Comparison of ENCODE assay signal across 17 cellular contexts in the genomic region with DNA sequence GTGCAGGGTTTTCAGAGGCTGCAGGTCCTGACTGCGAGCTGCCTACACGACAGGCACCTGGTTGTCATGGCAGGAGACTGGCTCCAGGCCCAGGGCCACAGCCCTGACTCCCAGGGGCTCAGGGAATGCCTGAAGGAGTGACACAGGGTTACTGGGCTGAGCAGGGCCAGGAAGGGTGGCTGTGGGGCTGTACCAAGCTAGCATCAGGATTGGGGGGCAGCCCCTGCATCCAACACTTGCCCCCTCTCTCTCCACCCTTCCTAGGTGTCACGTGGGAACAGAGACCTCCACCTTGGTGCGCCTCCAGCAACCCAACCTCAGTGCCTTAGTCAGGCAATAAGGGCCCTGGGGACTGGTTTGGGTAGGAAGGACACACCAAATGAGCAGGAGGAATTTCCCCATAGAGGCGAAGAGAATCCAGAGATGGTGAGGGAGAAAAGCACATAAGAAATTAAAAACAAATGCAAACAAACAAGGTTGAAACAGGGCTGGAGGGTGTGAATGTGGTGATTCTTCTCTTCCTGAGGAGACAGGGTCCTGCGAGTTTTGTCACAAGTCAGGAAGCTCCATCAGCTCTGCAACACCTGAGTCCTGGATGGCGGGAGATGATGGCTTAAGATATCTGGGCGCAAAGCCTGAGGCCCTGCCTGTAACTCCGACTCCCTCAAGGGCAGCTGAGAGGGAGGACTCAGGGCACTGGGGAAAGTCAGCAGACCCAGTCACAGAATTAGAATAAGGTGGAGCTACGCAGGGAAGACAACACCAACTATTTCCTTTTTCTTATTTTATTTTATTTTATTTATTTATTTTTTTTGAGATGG. TPM values are rescaled to one million over a fixed set of nuclear protein-coding genes. Genes with fewer than 3 reads are reported as not detected.
A peak's percentile ranks its signal among the peaks of the same experiment; 100 is the strongest.
DNase-seq lines count a peak whose midpoint lies in the region; ATAC-seq and TF ChIP-seq lines count a peak whose summit lies in the region.
"Had no signal": no experiment of that assay in that cellular context is flagged by ENCODE, and none has a peak within 500 bp of the region (broad histone marks: within the 10 kb centered on the region; RNA-seq: fewer than 3 reads in every experiment).

No MANE protein-coding gene starts in this region.

- H3K27me3 Mint-ChIP-seq in HFFc6 (ENCODE audit: insufficient read depth), result peaks cover 43% of the 10 kb centered on the region

- DNase-seq in activated CD4-positive, CD25-positive, alpha-beta regulatory T cell treated with anti-CD3 and anti-CD28 coated beads, Interleukin-2, amount 50 U/mL, for 72 hours, result peak; percentile 30
- peak; percentile 0 for DNase-seq in HFFc6
- DNase-seq in esophagus muscularis mucosa (ENCODE audit: extremely low spot score), result peak; percentile 93
- peak; percentile 65 for DNase-seq in sigmoid colon
- no peak for DNase-seq in smooth muscle cell (lab: John Stamatoyannopoulos, UW; ENCODE audit: unreplicated experiment)
- DNase-seq: activated CD8-positive, alpha-beta T cell treated with anti-CD3 and anti-CD28 coated beads, Interleukin-2, amount 10 ng/mL, durations not matched to agents 7 days and 5 days; activated naive CD8-positive, alpha-beta T cell treated with anti-CD3 and anti-CD28 coated beads, Interleukin-2, amount 10 ng/mL, durations not matched to agents 7 days and 5 days; GM23248; naive B cell; NCI-H226; small intestine; T-helper 17 cell had no signal

- intact Hi-C loops in esophagus muscularis mucosa (cut with DNase I), result loop anchor here (10.0 kb wide), 1 partner anchor 204 kb away; the partner anchor contains the start of gene CROCC
- intact Hi-C loops in sigmoid colon (cut with DNase I), result no loop called here

- TF ChIP-seq POLR2A in esophagus muscularis mucosa (IDR thresholded peaks at IDR 0.05; ENCODE audit: low read depth) (no peak), sigmoid colon (IDR thresholded peaks at IDR 0.05) (no peak)

- H2AFZ ChIP-seq in smooth muscle cell (ENCODE audit: low read depth), result no peak overlapping the region
- H2AFZ ChIP-seq: GM23248 had no signal

- H3K36me3 ChIP-seq in esophagus muscularis mucosa (no peaks in the 10 kb centered on the region), sigmoid colon (no peaks in the 10 kb centered on the region), smooth muscle cell (ENCODE audit: low read depth) (no peaks in the 10 kb centered on the region)
- H3K36me3 ChIP-seq: tibial artery had no signal

- TF ChIP-seq EP300 in esophagus muscularis mucosa (IDR thresholded peaks at IDR 0.05) (no peak), sigmoid colon (IDR thresholded peaks at IDR 0.05) (no peak)

- no peaks in the 10 kb centered on the region for H3K36me3 Mint-ChIP-seq in HFFc6 (ENCODE audit: low read depth)
- H3K36me3 Mint-ChIP-seq: activated naive CD8-positive, alpha-beta T cell treated with anti-CD3 and anti-CD28 coated beads, Interleukin-2, amount 10 ng/mL, durations not matched to agents 7 days and 5 days; naive B cell had no signal

- H3K4me1 ChIP-seq in esophagus muscularis mucosa (no peaks in the 10 kb centered on the region), sigmoid colon (peaks cover 0 to 12% (median 10%) of the 10 kb centered on the region in 4 donors), smooth muscle cell (ENCODE audit: low read depth) (no peaks in the 10 kb centered on the region)
- H3K4me1 ChIP-seq: tibial artery had no signal

- H3K9me3 Mint-ChIP-seq in HFFc6, result no peaks in the 10 kb centered on the region
- H3K9me3 Mint-ChIP-seq: activated naive CD8-positive, alpha-beta T cell treated with anti-CD3 and anti-CD28 coated beads, Interleukin-2, amount 10 ng/mL, durations not matched to agents 7 days and 5 days; naive B cell had no signal

- H3K4me3 ChIP-seq in esophagus muscularis mucosa (no peak overlapping the region), sigmoid colon (no peak overlapping the region), smooth muscle cell (no peak overlapping the region)
- H3K4me3 ChIP-seq: GM23248, tibial artery had no signal

- no peak for TF ChIP-seq CTCF in HFFc6 (IDR thresholded peaks at IDR 0.05)
- no peak for TF ChIP-seq CTCF in esophagus muscularis mucosa (IDR thresholded peaks at IDR 0.05)
- no peak for TF ChIP-seq CTCF in sigmoid colon (IDR thresholded peaks at IDR 0.05)
- no peak for TF ChIP-seq CTCF in smooth muscle cell (IDR thresholded peaks at IDR 0.05; ENCODE audit: borderline replicate concordance, insufficient read depth, poor library complexity, severe bottlenecking)

- H3K27me3 ChIP-seq in esophagus muscularis mucosa (peaks cover 0 to 70% (median 13%) of the 10 kb centered on the region in 4 donors), sigmoid colon (peaks cover 0 to 15% (median 13%) of the 10 kb centered on the region in 3 donors), smooth muscle cell (ENCODE audit: low read depth) (no peaks in the 10 kb centered on the region)

- WGBS in esophagus muscularis mucosa, result 88% methylated on average over 10 of the region's 10 CpGs
- WGBS in sigmoid colon, 2 donors, result 77 to 84% methylated on average over 10 of the region's 10 CpGs
- 87% methylated on average over 10 of the region's 10 CpGs for whole genome bisulfite sequencing in smooth muscle cell (ENCODE audit: low lambda C conversion rate)

- H3K4me2 ChIP-seq in smooth muscle cell, result no peak overlapping the region

- no peaks in the 10 kb centered on the region for H3K9me3 ChIP-seq in esophagus muscularis mucosa
- H3K9me3 ChIP-seq in sigmoid colon, result no peaks in the 10 kb centered on the region
- no peaks in the 10 kb centered on the region for H3K9me3 ChIP-seq in smooth muscle cell (replicated peaks; ENCODE audit: low read depth)
- H3K9me3 ChIP-seq: tibial artery had no signal

- no peak for ATAC-seq in activated CD4-positive, CD25-positive, alpha-beta regulatory T cell treated with anti-CD3 and anti-CD28 coated beads, Interleukin-2, amount 50 U/mL, for 24 hours
- ATAC-seq in GM21576 (IDR thresholded peaks at IDR 0.05; ENCODE audit: unreplicated experiment), result no peak
- no peak for ATAC-seq in GM18502 (IDR thresholded peaks at IDR 0.05; ENCODE audit: poor library complexity, unreplicated experiment)
- ATAC-seq: activated CD8-positive, alpha-beta T cell treated with anti-CD3 and anti-CD28 coated beads, Interleukin-2, amount 10 ng/mL, durations not matched to agents 7 days and 5 days; Panc1; T-helper 17 cell had no signal

- no peak overlapping the region for H3K27ac Mint-ChIP-seq in HFFc6
- H3K27ac Mint-ChIP-seq: activated CD8-positive, alpha-beta T cell treated with anti-CD3 and anti-CD28 coated beads, Interleukin-2, amount 10 ng/mL, durations not matched to agents 7 days and 5 days; activated naive CD8-positive, alpha-beta T cell treated with anti-CD3 and anti-CD28 coated beads, Interleukin-2, amount 10 ng/mL, durations not matched to agents 7 days and 5 days; T-helper 17 cell had no signal

- H3K79me2 ChIP-seq in smooth muscle cell (ENCODE audit: low read depth), result no peaks in the 10 kb centered on the region

- H3F3A ChIP-seq in smooth muscle cell (ENCODE audit: low read depth), result no peaks in the 10 kb centered on the region

- H3K4me1 Mint-ChIP-seq in HFFc6 (ENCODE audit: low read depth), result no peaks in the 10 kb centered on the region
- H3K4me1 Mint-ChIP-seq: activated naive CD8-positive, alpha-beta T cell treated with anti-CD3 and anti-CD28 coated beads, Interleukin-2, amount 10 ng/mL, durations not matched to agents 7 days and 5 days; T-helper 17 cell had no signal

- H3K27ac ChIP-seq in esophagus muscularis mucosa (replicated peaks in 1 of 4) (no peak overlapping the region), sigmoid colon (no peak overlapping the region), smooth muscle cell (ENCODE audit: low read depth) (no peak overlapping the region)
- H3K27ac ChIP-seq: GM23248, tibial artery had no signal

- no peaks in the 10 kb centered on the region for H4K20me1 ChIP-seq in smooth muscle cell (ENCODE audit: low read depth)

- H3K4me3 Mint-ChIP-seq in HFFc6, result no peak overlapping the region
- H3K4me3 Mint-ChIP-seq: activated CD8-positive, alpha-beta T cell treated with anti-CD3 and anti-CD28 coated beads, Interleukin-2, amount 10 ng/mL, durations not matched to agents 7 days and 5 days; activated naive CD8-positive, alpha-beta T cell treated with anti-CD3 and anti-CD28 coated beads, Interleukin-2, amount 10 ng/mL, durations not matched to agents 7 days and 5 days; naive B cell; T-helper 17 cell had no signal

- H3K9ac ChIP-seq in smooth muscle cell (ENCODE audit: low read depth), result no peak overlapping the region
- H3K9ac ChIP-seq: GM23248 had no signal

RNA-seq across cellular contexts. Expression of gene RNU1-4, which starts 19.7 kb away (rescaled TPM):
- total RNA-seq in HFFc6 (2021; fragmentation: NEBNext Ultra II Directional; extraction: Animal tissue kit (Norgen Biotek cat#: 25700)), result 1,000 to 10,000 TPM; 1,191 to 2,394 (median 1,819) TPM
- total RNA-seq in esophagus muscularis mucosa, result under 1 TPM in 2 of 4 donors, not detected in 2; under 0.01 TPM
- under 1 TPM; under 0.01 TPM for total RNA-seq in sigmoid colon
- not detected for polyA plus RNA-seq in sigmoid colon
- total RNA-seq in smooth muscle cell, result under 0.01 TPM in 2 replicates
- polyA plus RNA-seq in smooth muscle cell, result 4.2 and 6.4 TPM in 2 replicates
- total RNA-seq: GM23248 had no signal
- polyA plus RNA-seq: GM23248, small intestine had no signal

RNA-seq across cellular contexts. Expression of gene RNU1-3, which starts 53.9 kb away (rescaled TPM):
- 1,000 to 10,000 TPM; 1,191 to 2,394 (median 1,819) TPM for total RNA-seq in HFFc6 (2021; fragmentation: NEBNext Ultra II Directional; extraction: Animal tissue kit (Norgen Biotek cat#: 25700))
- total RNA-seq in esophagus muscularis mucosa (under 1 TPM in 2 of 4 donors, not detected in 2; under 0.01 TPM), sigmoid colon (under 1 TPM; under 0.01 TPM), smooth muscle cell (under 0.01 TPM in 2 replicates)
- polyA plus RNA-seq in sigmoid colon (not detected), smooth muscle cell (4.2 and 6.4 TPM in 2 replicates)
- total RNA-seq: GM23248 had no signal
- polyA plus RNA-seq: GM23248, small intestine had no signal

Comparison
In these comparisons a context has a peak if more than half of its experiments do, and no peak if none do; other contexts are left out.
1. RNA of gene RNU1-4, which starts 19.7 kb away (total RNA-seq): 1,191 to 2,394 TPM in HFFc6; under 0.01 TPM in esophagus muscularis mucosa, under 0.01 TPM in sigmoid colon and under 0.01 TPM in smooth muscle cell; every median in the first group is over 1,000 times any median in the second.
2. RNA of gene RNU1-3, which starts 53.9 kb away (total RNA-seq): 1,191 to 2,394 TPM in HFFc6; under 0.01 TPM in esophagus muscularis mucosa, under 0.01 TPM in sigmoid colon and under 0.01 TPM in smooth muscle cell; every median in the first group is over 1,000 times any median in the second.